Comparison of ENCODE assay signal across 12 cellular contexts in genomic region chr19:55276720-55277430, GRCh38. TPM values are rescaled to one million over a fixed set of nuclear protein-coding genes. Genes with fewer than 3 reads are reported as not detected.
DNase-seq lines count a peak whose midpoint lies in the region; ATAC-seq, FAIRE-seq and TF ChIP-seq lines count a peak whose summit lies in the region.
"Had no signal": no experiment of that assay in that cellular context is flagged by ENCODE, and none has a peak within 500 bp of the region (broad histone marks: within the 10 kb centered on the region; RNA-seq: fewer than 3 reads in every experiment).

No MANE protein-coding gene starts in this region.

- no peak overlapping the region for H3K27ac ChIP-seq in left ventricle myocardium inferior (replicated peaks)

- H3K27me3 ChIP-seq in left ventricle myocardium inferior (ENCODE audit: low read depth), result no peaks in the 10 kb centered on the region

- H3K36me3 ChIP-seq in left ventricle myocardium inferior, result peaks cover 48% of the 10 kb centered on the region

- H3K36me3 Mint-ChIP-seq in activated B cell treated with CpG ODN at 0.5 μM for 24 hours (ENCODE audit: low read depth) (peaks cover 48% of the 10 kb centered on the region), neural crest cell (ENCODE audit: low read depth) (peaks cover 3% of the 10 kb centered on the region)

- intact Hi-C loops in activated B cell treated with CpG ODN at 0.5 μM for 24 hours (cut with micrococcal nuclease), result loop anchor here (1.0 to 2.0 kb wide), 3 partner anchors 18 to 24 kb away; partner anchors contain the start of gene PPP6R1
- intact Hi-C loops in left ventricle myocardium inferior (cut with micrococcal nuclease), result no loop called here

- H3K4me1 ChIP-seq in left ventricle myocardium inferior, result peaks cover 17% of the 10 kb centered on the region

- H3K4me1 Mint-ChIP-seq in activated B cell treated with CpG ODN at 0.5 μM for 24 hours (peaks cover 69% of the 10 kb centered on the region), neural crest cell (peaks cover 26% of the 10 kb centered on the region)

- H3K9me3 Mint-ChIP-seq in activated B cell treated with CpG ODN at 0.5 μM for 24 hours (no peaks in the 10 kb centered on the region), neural crest cell (no peaks in the 10 kb centered on the region)
- H3K9me3 Mint-ChIP-seq: T-helper 1 cell treated with Interleukin-12 subunit alpha and Interleukin-12 subunit beta and Interleukin-4 antibody, amounts not matched to agents 30 μg/mL and 1 μg/mL, for 36 hours had no signal

- H3K27ac Mint-ChIP-seq in activated B cell treated with CpG ODN at 0.5 μM for 24 hours (peak overlapping the region; percentile 93), neural crest cell (ENCODE audit: unreplicated experiment) (no peak overlapping the region)

- H3K9me3 ChIP-seq in left ventricle myocardium inferior (replicated peaks), result no peaks in the 10 kb centered on the region

- POLR2A ChIA-PET in activated B cell treated with CpG ODN at 0.5 μM for 24 hours (lab: Charles Lee), result interaction anchor here (1.6 to 11.6 kb wide), 3 partner anchors 20 to 323 kb away, joined by 6 to 277 read pairs (median 13); partner anchors contain the start of genes FIZ1, PPP6R1 and UBE2S

- CTCF ChIA-PET in activated B cell treated with CpG ODN at 0.5 μM for 24 hours (lab: Charles Lee), result interaction anchor here (1.4 to 1.5 kb wide), 2 partner anchors 17 to 23 kb away, joined by 3 to 5 read pairs; no protein-coding TSS in a partner anchor

- no peak for DNase-seq in activated B cell treated with CpG ODN at 0.5 μM for 24 hours
- DNase-seq in neural crest cell (ENCODE audit: low read depth, low spot score), result no peak
- DNase-seq in left ventricle myocardium inferior, result no peak
- DNase-seq in urothelium cell line (ENCODE audit: low spot score), result no peak
- DNase-seq: activated CD8-positive, alpha-beta memory T cell treated with anti-CD3 and anti-CD28 coated beads, Interleukin-2, amount 50 U/mL, for 4 hours; HCEC 1CT; NCI-H1105 had no signal

- ATAC-seq in GM18498 (IDR thresholded peaks at IDR 0.05; ENCODE audit: unreplicated experiment) (peak; percentile 10), GM21825 (IDR thresholded peaks at IDR 0.05; ENCODE audit: unreplicated experiment) (peak; percentile 7), activated B cell treated with CpG ODN at 0.5 μM for 24 hours (ENCODE audit: low read depth) (peak; percentile 6), HG03469 (IDR thresholded peaks at IDR 0.05; ENCODE audit: unreplicated experiment) (no peak)

- H3K4me3 ChIP-seq in left ventricle myocardium inferior, result no peak overlapping the region

- FAIRE-seq in urothelium cell line (lab: Jason Lieb, UNC), result no peak
- FAIRE-seq: keratinocyte had no signal

- TF ChIP-seq CTCF in activated B cell treated with CpG ODN at 0.5 μM for 24 hours (IDR thresholded peaks at IDR 0.05) (no peak), neural crest cell (conservative IDR thresholded peaks at IDR 0.05) (no peak), left ventricle myocardium inferior (IDR thresholded peaks at IDR 0.05; ENCODE audit: borderline replicate concordance) (no peak)

- H3K4me3 Mint-ChIP-seq in activated B cell treated with CpG ODN at 0.5 μM for 24 hours, result peak overlapping the region; percentile 68
- H3K4me3 Mint-ChIP-seq in neural crest cell, result peak overlapping the region; percentile 73
- H3K4me3 Mint-ChIP-seq: T-helper 1 cell treated with Interleukin-12 subunit alpha and Interleukin-12 subunit beta and Interleukin-4 antibody, amounts not matched to agents 30 μg/mL and 1 μg/mL, for 36 hours had no signal

- H3K27me3 Mint-ChIP-seq in activated B cell treated with CpG ODN at 0.5 μM for 24 hours (no peaks in the 10 kb centered on the region), neural crest cell (ENCODE audit: low read depth) (no peaks in the 10 kb centered on the region)

RNA-seq across cellular contexts. Expression of gene HSPBP1, which starts 3.0 kb away (rescaled TPM):
- total RNA-seq in activated B cell treated with CpG ODN at 0.5 μM for 24 hours (32.2 and 32.9 TPM in 2 replicates), neural crest cell (53.8 and 54.7 TPM in 2 replicates), left ventricle myocardium inferior (29.0 TPM)

RNA-seq across cellular contexts. Expression of gene BRSK1, which starts 6.9 kb away (rescaled TPM):
- total RNA-seq in activated B cell treated with CpG ODN at 0.5 μM for 24 hours (1.3 and 2.7 TPM in 2 replicates), neural crest cell (50.0 and 50.7 TPM in 2 replicates), left ventricle myocardium inferior (3.0 TPM)

RNA-seq across cellular contexts. Expression of gene PPP6R1, which starts 18.1 kb away (rescaled TPM):
- 203 and 220 TPM in 2 replicates for total RNA-seq in activated B cell treated with CpG ODN at 0.5 μM for 24 hours
- total RNA-seq in neural crest cell, result 71.2 and 73.1 TPM in 2 replicates
- 39.8 TPM for total RNA-seq in left ventricle myocardium inferior

RNA-seq across cellular contexts. Expression of gene TMEM150B, which starts 48.3 kb away (rescaled TPM):
- total RNA-seq in activated B cell treated with CpG ODN at 0.5 μM for 24 hours (not detected in 2 replicates), neural crest cell (not detected in 2 replicates), left ventricle myocardium inferior (2.0 TPM)

RNA-seq across cellular contexts. Expression of gene TMEM86B, which starts 48.3 kb away (rescaled TPM):
- total RNA-seq in activated B cell treated with CpG ODN at 0.5 μM for 24 hours, result 12.6 and 14.8 TPM in 2 replicates
- 4.9 and 5.8 TPM in 2 replicates for total RNA-seq in neural crest cell
- total RNA-seq in left ventricle myocardium inferior, result 2.1 TPM

Comparison
In these comparisons a context has a peak if more than half of its experiments do, and no peak if none do; other contexts are left out.
1. RNA of gene BRSK1, which starts 6.9 kb away (total RNA-seq): 50.0 to 50.7 TPM in neural crest cell; 3.0 TPM in left ventricle myocardium inferior (single experiment) and 1.3 to 2.7 TPM in activated B cell treated with CpG ODN at 0.5 μM for 24 hours; every median in the first group is over 10 times any median in the second.